Comparison of ENCODE assay signal across 8 cellular contexts in genomic region chr22:21866821-21867527, GRCh38. TPM values are rescaled to one million over a fixed set of nuclear protein-coding genes. Genes with fewer than 3 reads are reported as not detected.
DNase-seq lines count a peak whose midpoint lies in the region; FAIRE-seq and TF ChIP-seq lines count a peak whose summit lies in the region.

No MANE protein-coding gene starts in this region.

- H3K56ac ChIP-seq in H9 (ENCODE audit: insufficient read length, low read depth, low read length) = no peak overlapping the region

- H3K23me2 ChIP-seq in H9 (ENCODE audit: insufficient read length, low read depth, low read length, poor library complexity, severe bottlenecking) = peaks cover 3% of the 10 kb centered on the region

- H3K4me3 Mint-ChIP-seq in H9 = peak overlapping the region; percentile 93 to 97

- H3K4me2 ChIP-seq in H9 (ENCODE audit: insufficient read depth, insufficient read length, low read length) = peak overlapping the region; percentile 52

- H3K23ac ChIP-seq in H9 (ENCODE audit: insufficient read length, low read depth, low read length) = no peak overlapping the region

- DNase-seq in Daoy (ENCODE audit: low read depth) (peak; percentile 19), H9 (no peak), NT2/D1 (ENCODE audit: low read depth, low spot score) (no peak), adipocyte (ENCODE audit: low read depth) (peak; percentile 67), small intestine (peak; percentile 33), NCI-H226 (no peak), NCI-H187 (lab: John Stamatoyannopoulos, UW) (no peak)

- H3K4me1 ChIP-seq in H9 (ENCODE audit: insufficient read depth, low read length) = peaks cover 3% of the 10 kb centered on the region; the same call in 1 of the 2 replicates
- H3K4me1 ChIP-seq in NT2/D1 (ENCODE audit: insufficient read depth, insufficient read length) = no peaks in the 10 kb centered on the region
- peaks cover 29% of the 10 kb centered on the region for H3K4me1 ChIP-seq in adipocyte (ENCODE audit: control insufficient read depth, insufficient read depth, low read length)
- peaks cover 13% of the 10 kb centered on the region for H3K4me1 ChIP-seq in iPS-15b (ENCODE audit: control insufficient read depth, insufficient read depth, low read length)
- peaks cover 0 to 6% of the 10 kb centered on the region in 2 donors for H3K4me1 ChIP-seq in small intestine (ENCODE audit: control insufficient read depth in 2 of 2, insufficient read depth in 1 of 2, low read depth in 1 of 2, low read length in 1 of 2)

- no peak overlapping the region for H4K5ac ChIP-seq in H9 (ENCODE audit: insufficient read length, low read depth, low read length)

- no peak overlapping the region for H4K8ac ChIP-seq in H9 (replicated peaks; ENCODE audit: insufficient read length, low read depth, low read length)

- peaks cover 0 to 6% (median 0%) of the 10 kb centered on the region in 3 experiments; a peak in 5 of 7 replicates for H3K36me3 Mint-ChIP-seq in H9 (ENCODE audit: insufficient read depth in 1 of 3, low read depth in 3 of 3)

- no peak overlapping the region for H2BK20ac ChIP-seq in H9 (ENCODE audit: low read depth, low read length, poor library complexity, severe bottlenecking)

- no CpG with 5 or more reads among the region's 92 CpGs for WGBS in H9 (ENCODE audit: extremely low coverage, insufficient read length, low lambda C conversion rate)
- 0% methylated on average over 43 to 92 of the region's 92 CpGs for WGBS in small intestine, 3 donors

- H3K36me3 ChIP-seq in NT2/D1 (ENCODE audit: insufficient read depth, insufficient read length, low read length) = no peaks in the 10 kb centered on the region
- H3K36me3 ChIP-seq in adipocyte (ENCODE audit: control insufficient read depth, insufficient read depth, low read length, severe bottlenecking) = no peaks in the 10 kb centered on the region
- H3K36me3 ChIP-seq in iPS-15b (ENCODE audit: control insufficient read depth, insufficient read depth, low read length) = no peaks in the 10 kb centered on the region
- no peaks in the 10 kb centered on the region for H3K36me3 ChIP-seq in small intestine (ENCODE audit: control insufficient read depth in 2 of 2, insufficient read depth in 2 of 2, low read length in 2 of 2)

- H3K9me3 ChIP-seq in H9 (ENCODE audit: control insufficient read depth, low read depth, low read length) (no peaks in the 10 kb centered on the region), NT2/D1 (ENCODE audit: insufficient read depth, low read length) (no peaks in the 10 kb centered on the region), adipocyte (ENCODE audit: control insufficient read depth, low read length) (no peaks in the 10 kb centered on the region), iPS-15b (ENCODE audit: control insufficient read depth, insufficient read depth, low read length) (no peaks in the 10 kb centered on the region), small intestine (ENCODE audit: control insufficient read depth, low read depth) (no peaks in the 10 kb centered on the region)

- no peak overlapping the region for H4K91ac ChIP-seq in H9 (ENCODE audit: insufficient read length, low read depth, low read length)

- H3K9me3 Mint-ChIP-seq in H9 = no peaks in the 10 kb centered on the region

- no peak for TF ChIP-seq CTCF in H9 (conservative IDR thresholded peaks at IDR 0.05)

- H3K79me2 ChIP-seq in H9 (ENCODE audit: insufficient read depth, low read length) = peaks cover 40% of the 10 kb centered on the region; the same call in 1 of the 2 replicates

- H3K27ac Mint-ChIP-seq in H9 = peak overlapping the region in 2 of 3 experiments; percentile 75 to 92; a peak in 3 of 7 replicates

- H3K79me1 ChIP-seq in H9 (ENCODE audit: insufficient read depth, low read depth, low read length, poor library complexity, severe bottlenecking) = no peaks in the 10 kb centered on the region

- H4K20me1 ChIP-seq in H9 (ENCODE audit: control insufficient read depth, insufficient read depth, insufficient read length) = peaks cover 2% of the 10 kb centered on the region

- H2AK5ac ChIP-seq in H9 (ENCODE audit: insufficient read length, low read length) = no peak overlapping the region

- peaks cover 2% of the 10 kb centered on the region; the same call in 1 of the 2 replicates for H3K27me3 Mint-ChIP-seq in H9 (ENCODE audit: low read depth)

- no peak overlapping the region for H2BK12ac ChIP-seq in H9 (ENCODE audit: insufficient read length, low read depth, low read length)

- H3K4me1 Mint-ChIP-seq in H9 = peaks cover 33 to 46% of the 10 kb centered on the region in 2 experiments

- peak overlapping the region; percentile 59 for H3K18ac ChIP-seq in H9 (ENCODE audit: insufficient read length, low read depth, low read length)

- peak overlapping the region; percentile 81 for H3K4me3 ChIP-seq in NT2/D1 (ENCODE audit: insufficient read length, low read depth)
- H3K4me3 ChIP-seq in adipocyte (ENCODE audit: low read length) = peak overlapping the region; percentile 98
- H3K4me3 ChIP-seq in iPS-15b (ENCODE audit: low read depth, low read length) = peak overlapping the region; percentile 94
- H3K4me3 ChIP-seq in small intestine (ENCODE audit: low read depth in 1 of 2, low read length in 2 of 2) = peak overlapping the region; percentile 97 to 100

- H3K4ac ChIP-seq in H9 (ENCODE audit: low read depth, low read length) = no peak overlapping the region

- peak overlapping the region; percentile 55 for H3K14ac ChIP-seq in H9 (ENCODE audit: insufficient read depth, low read length)

- H3K27me3 ChIP-seq in H9 (ENCODE audit: insufficient read depth, low read length) (no peaks in the 10 kb centered on the region), NT2/D1 (ENCODE audit: insufficient read depth, insufficient read length) (no peaks in the 10 kb centered on the region), adipocyte (replicated peaks; ENCODE audit: control insufficient read depth, insufficient read depth, low read length) (no peaks in the 10 kb centered on the region), iPS-15b (ENCODE audit: control insufficient read depth, insufficient read depth, low read length) (no peaks in the 10 kb centered on the region), small intestine (ENCODE audit: control insufficient read depth in 2 of 2, insufficient read depth in 2 of 2, low read length in 2 of 2) (no peaks in the 10 kb centered on the region)

- no peak for FAIRE-seq in small intestine (lab: Jason Lieb, UNC)

- no peak overlapping the region for H2AFZ ChIP-seq in H9 (ENCODE audit: low read length)

- H2BK120ac ChIP-seq in H9 (ENCODE audit: low read depth, low read length, poor library complexity, severe bottlenecking) = no peak overlapping the region

- H3K9ac ChIP-seq in H9 (ENCODE audit: extremely low read depth, insufficient read length, low read length) (peak overlapping the region; percentile 78), NT2/D1 (ENCODE audit: insufficient read length, low read depth) (peak overlapping the region; percentile 86), adipocyte (ENCODE audit: low read length) (peak overlapping the region; percentile 94), iPS-15b (ENCODE audit: low read depth, low read length) (peak overlapping the region; percentile 77)

- no peak overlapping the region for H3T11ph ChIP-seq in H9 (ENCODE audit: low read length)

- H3K27ac ChIP-seq in H9 (ENCODE audit: insufficient read length, low read depth, low read length) = no peak overlapping the region
- peak overlapping the region; percentile 93 to 96 for H3K27ac ChIP-seq in small intestine (ENCODE audit: low read depth in 1 of 2, low read length in 1 of 2)

- no peak overlapping the region for H2BK15ac ChIP-seq in H9 (ENCODE audit: low read depth, low read length)

- no peak overlapping the region for H2BK5ac ChIP-seq in H9 (ENCODE audit: insufficient read length, low read length)

RNA-seq across cellular contexts. Expression of gene MAPK1, which starts 0.5 kb away (rescaled TPM):
- 55.2 and 57.1 TPM in 2 replicates for total RNA-seq in Daoy (2014; rRNA removed; shearing (Covaris generic))
- total RNA-seq in H9 (2021) = 90.3 and 98.1 TPM in 2 replicates
- polyA plus RNA-seq in small intestine = 10 to 100 TPM; 10.3 to 17.0 (median 11.4) TPM

Comparison
In these comparisons a context has a peak if more than half of its experiments do, and no peak if none do; other contexts are left out.
1. DNase-seq: peak in Daoy (single experiment), adipocyte (single experiment) and small intestine (single experiment); none in H9 (single experiment), NT2/D1 (single experiment), NCI-H226 (single experiment) and NCI-H187 (0 of 2).
2. Peak in every context shown above with its lines, with median percentiles within 50 percentile points of each other: H3K9ac ChIP-seq and H3K4me3 ChIP-seq.